In the genomic region with DNA sequence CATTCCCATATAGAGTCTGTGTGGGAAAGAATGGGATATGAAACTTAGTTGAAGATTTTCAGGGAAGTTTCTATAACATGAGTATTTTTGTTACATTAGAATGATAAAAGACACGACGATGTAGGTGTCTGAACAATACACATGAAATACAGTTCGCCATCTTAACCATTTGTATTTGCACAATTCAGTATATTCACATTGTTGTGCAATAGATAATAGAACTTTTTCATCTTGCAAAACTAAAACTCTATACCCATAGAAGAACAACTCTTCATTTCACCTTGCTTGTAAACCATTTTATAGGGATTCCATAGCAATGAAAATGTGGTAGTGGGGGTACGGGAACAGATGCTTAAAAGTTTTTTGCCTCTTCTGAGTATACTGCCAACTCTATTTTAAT, we compare ENCODE assay signal across 31 cellular contexts. TPM values are rescaled to one million over a fixed set of nuclear protein-coding genes. Genes with fewer than 3 reads are reported as not detected.
"Had no signal": no experiment of that assay in that cellular context is flagged by ENCODE, and none has a peak within 500 bp of the region (broad histone marks: within the 10 kb centered on the region; RNA-seq: fewer than 3 reads in every experiment).

No MANE protein-coding gene starts in this region.

- H3K36me3 Mint-ChIP-seq: activated CD8-positive, alpha-beta memory T cell treated with anti-CD3 and anti-CD28 coated beads, Interleukin-2, amount 10 ng/mL, durations not matched to agents 7 days and 5 days; activated naive CD4-positive, alpha-beta T cell treated with anti-CD3 and anti-CD28 coated beads, Interleukin-2, amount 50 U/mL, for 24 hours; WTC11 had no signal

- H3K27ac ChIP-seq: body of pancreas, Peyer's patch, RWPE1, SJCRH30 had no signal

- H3K4me1 Mint-ChIP-seq: activated CD4-positive, alpha-beta T cell treated with anti-CD3 and anti-CD28 coated beads, Interleukin-2, amount 10 ng/mL, durations not matched to agents 24 days and 14 days; activated CD8-positive, alpha-beta memory T cell treated with anti-CD3 and anti-CD28 coated beads, Interleukin-2, amount 10 ng/mL, durations not matched to agents 7 days and 5 days; activated naive CD4-positive, alpha-beta T cell treated with anti-CD3 and anti-CD28 coated beads, Interleukin-2, amount 50 U/mL, for 24 hours had no signal

- H3K4me1 ChIP-seq: body of pancreas, Peyer's patch, SJCRH30 had no signal

- H3K9me3 Mint-ChIP-seq: activated CD4-positive, alpha-beta T cell treated with anti-CD3 and anti-CD28 coated beads, Interleukin-2, amount 10 ng/mL, durations not matched to agents 24 days and 14 days; activated naive CD4-positive, alpha-beta T cell treated with anti-CD3 and anti-CD28 coated beads, Interleukin-2, amount 50 U/mL, for 24 hours; activated T-cell treated with anti-CD3 and anti-CD28 coated beads, Interleukin-2, amount 50 U/mL, for 24 hours; activated T-helper 1 cell treated with anti-CD3 and anti-CD28 coated beads, Interleukin-12 subunit alpha, Interleukin-12 subunit beta, Interleukin-2, Interleukin-4 antibody, amounts not matched to agents 30 ng/mL and 10 ng/mL and 1 ng/mL, durations not matched to agents 14 hours and 24 hours and 36 hours; T-helper 1 cell treated with Interleukin-12 subunit alpha and Interleukin-12 subunit beta and Interleukin-4 antibody, amounts not matched to agents 30 μg/mL and 1 μg/mL, for 36 hours; WTC11 had no signal

- H3K4me3 Mint-ChIP-seq: activated CD4-positive, alpha-beta T cell treated with anti-CD3 and anti-CD28 coated beads, Interleukin-2, amount 10 ng/mL, durations not matched to agents 24 days and 14 days; activated CD8-positive, alpha-beta memory T cell treated with anti-CD3 and anti-CD28 coated beads, Interleukin-2, amount 10 ng/mL, durations not matched to agents 7 days and 5 days; activated naive CD4-positive, alpha-beta T cell treated with anti-CD3 and anti-CD28 coated beads, Interleukin-2, amount 50 U/mL, for 24 hours; activated T-cell treated with anti-CD3 and anti-CD28 coated beads, Interleukin-2, amount 50 U/mL, for 24 hours; activated T-helper 1 cell treated with anti-CD3 and anti-CD28 coated beads, Interleukin-12 subunit alpha, Interleukin-12 subunit beta, Interleukin-2, Interleukin-4 antibody, amounts not matched to agents 30 ng/mL and 10 ng/mL and 1 ng/mL, durations not matched to agents 14 hours and 24 hours and 36 hours; T-helper 1 cell treated with Interleukin-12 subunit alpha and Interleukin-12 subunit beta and Interleukin-4 antibody, amounts not matched to agents 30 μg/mL and 1 μg/mL, for 36 hours; WTC11 had no signal

- H3K9me3 ChIP-seq: body of pancreas, Peyer's patch, SJCRH30, SK-N-SH had no signal

- H3K9ac ChIP-seq: SK-N-SH had no signal

- H3K36me3 ChIP-seq: Peyer's patch, SJCRH30 had no signal

- H3K4me3 ChIP-seq: body of pancreas, Peyer's patch, SJCRH30 had no signal

- DNase-seq: activated CD4-positive, alpha-beta T cell treated with anti-CD3 and anti-CD28 coated beads, Interleukin-2, amount 10 ng/mL, durations not matched to agents 24 days and 14 days; activated CD4-positive, alpha-beta T cell treated with anti-CD3 and anti-CD28 coated beads, Interleukin-2, amount 50 U/mL, for 48 hours; activated CD4-positive, CD25-positive, alpha-beta regulatory T cell treated with anti-CD3 and anti-CD28 coated beads, Interleukin-2, amount 50 U/mL, for 72 hours; activated CD8-positive, alpha-beta memory T cell treated with anti-CD3 and anti-CD28 coated beads, Interleukin-2, amount 10 ng/mL, durations not matched to agents 7 days and 5 days; activated effector memory CD4-positive, alpha-beta T cell treated with Interleukin-2 at 50 U/mL for 16 hours; activated naive CD4-positive, alpha-beta T cell; activated T-cell treated with anti-CD3 and anti-CD28 coated beads, Interleukin-2, amount 50 U/mL, for 24 hours; aorta; body of pancreas; central memory CD4-positive, alpha-beta T cell; Kasumi-1; NCI-H1092; NCI-H1417; NCI-H2029; NCI-H2107; NCI-H345; NCI-H510A; NCI-H526 treated with DMSO at 0.1 percent for 48 hours; NCI-H82; NK-92 treated with Interleukin-12 subunit alpha and Interleukin-12 subunit beta, amount 100 ng/mL, for 24 hours; Peyer's patch; Right ventricle myocardium superior; SJCRH30; SK-N-SH; SW 1271 had no signal

- H3K4me2 ChIP-seq: SK-N-SH had no signal

- H3K27ac Mint-ChIP-seq: activated CD4-positive, alpha-beta T cell treated with anti-CD3 and anti-CD28 coated beads, Interleukin-2, amount 10 ng/mL, durations not matched to agents 24 days and 14 days; activated CD8-positive, alpha-beta memory T cell treated with anti-CD3 and anti-CD28 coated beads, Interleukin-2, amount 10 ng/mL, durations not matched to agents 7 days and 5 days; activated naive CD4-positive, alpha-beta T cell treated with anti-CD3 and anti-CD28 coated beads, Interleukin-2, amount 50 U/mL, for 24 hours; activated T-cell treated with anti-CD3 and anti-CD28 coated beads, Interleukin-2, amount 50 U/mL, for 24 hours; activated T-helper 1 cell treated with anti-CD3 and anti-CD28 coated beads, Interleukin-12 subunit alpha, Interleukin-12 subunit beta, Interleukin-2, Interleukin-4 antibody, amounts not matched to agents 30 ng/mL and 10 ng/mL and 1 ng/mL, durations not matched to agents 14 hours and 24 hours and 36 hours; T-helper 1 cell treated with Interleukin-12 subunit alpha and Interleukin-12 subunit beta and Interleukin-4 antibody, amounts not matched to agents 30 μg/mL and 1 μg/mL, for 36 hours; WTC11 had no signal

- ATAC-seq: activated CD8-positive, alpha-beta memory T cell treated with anti-CD3 and anti-CD28 coated beads, Interleukin-2, amount 10 ng/mL, durations not matched to agents 7 days and 5 days; body of pancreas; WTC11 had no signal

- H3K27me3 Mint-ChIP-seq: activated CD4-positive, alpha-beta T cell treated with anti-CD3 and anti-CD28 coated beads, Interleukin-2, amount 10 ng/mL, durations not matched to agents 24 days and 14 days; activated CD8-positive, alpha-beta memory T cell treated with anti-CD3 and anti-CD28 coated beads, Interleukin-2, amount 10 ng/mL, durations not matched to agents 7 days and 5 days; activated T-cell treated with anti-CD3 and anti-CD28 coated beads, Interleukin-2, amount 50 U/mL, for 24 hours had no signal

- H3K27me3 ChIP-seq: body of pancreas, Peyer's patch, SJCRH30 had no signal

- H3K9me2 ChIP-seq: SK-N-SH had no signal

RNA-seq across cellular contexts. Expression of gene SLC39A12, which starts 32.8 kb away (rescaled TPM):
- total RNA-seq: activated CD4-positive, alpha-beta T cell treated with anti-CD3 and anti-CD28 coated beads, Interleukin-2, amount 10 ng/mL, durations not matched to agents 24 days and 14 days; activated CD8-positive, alpha-beta memory T cell treated with anti-CD3 and anti-CD28 coated beads, Interleukin-2, amount 10 ng/mL, durations not matched to agents 7 days and 5 days; activated T-helper 1 cell treated with anti-CD3 and anti-CD28 coated beads, Interleukin-12 subunit alpha, Interleukin-12 subunit beta, Interleukin-2, Interleukin-4 antibody, amounts not matched to agents 30 ng/mL and 10 ng/mL and 1 ng/mL, durations not matched to agents 14 hours and 24 hours and 36 hours; body of pancreas; bronchial epithelial cell; Right ventricle myocardium superior; SJCRH30; WTC11 had no signal
- polyA plus RNA-seq: aorta, SK-N-SH had no signal
